In the genomic region with DNA sequence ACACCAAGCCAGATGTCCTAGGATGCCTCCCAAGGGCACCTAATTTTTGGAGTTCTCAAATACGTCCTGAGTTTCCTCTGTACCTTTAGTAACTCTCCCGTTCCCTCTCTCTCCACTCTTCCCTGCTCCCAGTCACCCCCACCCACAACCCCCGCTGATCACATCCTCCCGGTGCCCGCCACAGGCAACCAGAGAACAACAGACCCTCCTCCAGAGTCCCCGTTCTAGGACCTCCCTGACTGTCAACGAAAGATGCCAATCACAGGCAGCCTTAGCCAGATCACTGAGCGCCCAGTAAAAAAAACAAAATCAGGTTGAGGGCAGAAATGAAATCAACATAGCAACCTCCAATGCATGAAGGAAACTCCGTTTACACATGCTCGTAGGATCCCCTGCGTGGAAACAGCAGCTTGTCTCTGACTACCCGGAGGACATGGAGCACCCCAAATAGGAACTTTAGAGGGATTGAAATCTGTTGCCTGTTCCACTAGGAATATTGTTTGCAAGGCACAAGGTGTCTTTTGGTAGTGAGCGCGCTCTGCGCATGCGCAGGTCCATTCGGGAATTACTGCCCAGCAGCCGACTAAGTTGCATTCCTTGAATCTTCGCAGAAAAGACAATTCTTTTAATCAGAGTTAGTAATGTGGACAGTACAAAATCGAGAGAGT, we compare ENCODE assay signal across 8 cellular contexts. TPM values are rescaled to one million over a fixed set of nuclear protein-coding genes. Genes with fewer than 3 reads are reported as not detected.
DNase-seq lines count a peak whose midpoint lies in the region; ATAC-seq and TF ChIP-seq lines count a peak whose summit lies in the region.

A gene (plus strand): TSS at position 557 of the 668 bp plus-strand sequence.

- peaks cover 0 to 4% of the 10 kb centered on the region in 2 donors for H3K36me3 Mint-ChIP-seq in CD4-positive, alpha-beta memory T cell
- H3K36me3 Mint-ChIP-seq in activated naive CD8-positive, alpha-beta T cell treated with anti-CD3 and anti-CD28 coated beads, Interleukin-2, amount 10 ng/mL, durations not matched to agents 7 days and 5 days = no peaks in the 10 kb centered on the region
- no peaks in the 10 kb centered on the region for H3K36me3 Mint-ChIP-seq in glutamatergic neuron (ENCODE audit: unreplicated experiment)

- no peaks in the 10 kb centered on the region for H3K9me3 Mint-ChIP-seq in CD4-positive, alpha-beta memory T cell
- H3K9me3 Mint-ChIP-seq in activated naive CD8-positive, alpha-beta T cell treated with anti-CD3 and anti-CD28 coated beads, Interleukin-2, amount 10 ng/mL, durations not matched to agents 7 days and 5 days = no peaks in the 10 kb centered on the region
- peaks cover 15% of the 10 kb centered on the region for H3K9me3 Mint-ChIP-seq in glutamatergic neuron (ENCODE audit: unreplicated experiment)

- no peaks in the 10 kb centered on the region for H3K36me3 ChIP-seq in CD4-positive, alpha-beta memory T cell (ENCODE audit: insufficient read depth, low read length)
- no peaks in the 10 kb centered on the region for H3K36me3 ChIP-seq in neural cell (ENCODE audit: insufficient read depth, low read length)

- peak within 1 kb of the TSS in 2 of 7 donors; percentile 51 to 62 for H3K27ac Mint-ChIP-seq in CD4-positive, alpha-beta memory T cell
- no peak within 1 kb of the TSS for H3K27ac Mint-ChIP-seq in activated naive CD8-positive, alpha-beta T cell treated with anti-CD3 and anti-CD28 coated beads, Interleukin-2, amount 10 ng/mL, durations not matched to agents 7 days and 5 days
- peak within 1 kb of the TSS; percentile 82 for H3K27ac Mint-ChIP-seq in glutamatergic neuron (ENCODE audit: unreplicated experiment)

- POLR2A ChIA-PET in CD4-positive, alpha-beta memory T cell (lab: Charles Lee; ENCODE audit: partially characterized antibody) = no interaction called here
- POLR2A ChIA-PET in activated naive CD8-positive, alpha-beta T cell treated with anti-CD3 and anti-CD28 coated beads, Interleukin-2, amount 10 ng/mL, durations not matched to agents 7 days and 5 days (lab: Charles Lee) = no interaction called here

- H3K4me1 ChIP-seq in CD4-positive, alpha-beta memory T cell (ENCODE audit: insufficient read depth, low read length) = peaks cover 22% of the 10 kb centered on the region

- no peak for TF ChIP-seq EP300 in neural cell (conservative IDR thresholded peaks at IDR 0.05; ENCODE audit: poor library complexity, severe bottlenecking)

- H3K9me3 ChIP-seq in CD4-positive, alpha-beta memory T cell (ENCODE audit: control insufficient read depth in 1 of 2, low read length in 2 of 2) = no peaks in the 10 kb centered on the region
- no peaks in the 10 kb centered on the region for H3K9me3 ChIP-seq in neural cell (ENCODE audit: low read length)

- H3K4me3 ChIP-seq in CD4-positive, alpha-beta memory T cell (ENCODE audit: low read length in 2 of 2) = peak within 1 kb of the TSS; percentile 23 to 29
- H3K4me3 ChIP-seq in LNCaP clone FGC (ENCODE audit: low read depth, low read length) (peak within 1 kb of the TSS; percentile 6; the same call in 1 of the 2 replicates), neural cell (ENCODE audit: low read length) (peak within 1 kb of the TSS; percentile 77)

- TF ChIP-seq CTCF in LNCaP clone FGC (IDR thresholded peaks at IDR 0.05; ENCODE audit: control insufficient read depth, extremely low read depth, insufficient read depth) = no peak
- TF ChIP-seq CTCF in glutamatergic neuron (IDR thresholded peaks at IDR 0.05; ENCODE audit: partially characterized antibody, unreplicated experiment) = no peak
- no peak for TF ChIP-seq CTCF in neural cell (IDR thresholded peaks at IDR 0.05; ENCODE audit: poor library complexity, severe bottlenecking)

- peak within 1 kb of the TSS; percentile 29 for H2AFZ ChIP-seq in neural cell (ENCODE audit: low read depth, low read length)

- H3K9me2 ChIP-seq in neural cell (ENCODE audit: insufficient read depth, low read length) = no peaks in the 10 kb centered on the region

- no peak for TF ChIP-seq RAD21 in neural cell (conservative IDR thresholded peaks at IDR 0.05)

- peak within 1 kb of the TSS; percentile 55 for H3K9ac ChIP-seq in neural cell (ENCODE audit: low read length)

- no peaks in the 10 kb centered on the region for H4K20me1 ChIP-seq in neural cell (ENCODE audit: insufficient read depth)

- H3K27ac ChIP-seq in CD4-positive, alpha-beta memory T cell (ENCODE audit: low read depth, low read length) = no peak within 1 kb of the TSS
- no peak within 1 kb of the TSS for H3K27ac ChIP-seq in neural cell (ENCODE audit: low read length)

- no peaks in the 10 kb centered on the region for H3K79me2 ChIP-seq in neural cell (replicated peaks; ENCODE audit: insufficient read depth, low read length)

- H3K4me2 ChIP-seq in neural cell (ENCODE audit: low read length) = peak within 1 kb of the TSS; percentile 68

- intact Hi-C loops in CD4-positive, alpha-beta memory T cell (cut with micrococcal nuclease) = loop anchor here (5.0 kb wide), 1 partner anchor 184 kb away; no protein-coding TSS in a partner anchor

- DNase-seq in CD4-positive, alpha-beta memory T cell = peak in 2 of 5 donors; percentile 15 to 20
- DNase-seq in LNCaP clone FGC (ENCODE audit: low read depth) (no peak), glutamatergic neuron (peak; percentile 75), DMS79 treated with DMSO at 0.1 percent for 48 hours (lab: John Stamatoyannopoulos, UW) (no peak), DMS79 (lab: John Stamatoyannopoulos, UW) (no peak)
- peak; percentile 33 for DNase-seq in activated naive CD8-positive, alpha-beta T cell treated with anti-CD3 and anti-CD28 coated beads, Interleukin-2, amount 10 ng/mL, durations not matched to agents 7 days and 5 days

- H3F3A ChIP-seq in neural cell (ENCODE audit: insufficient read depth, low read length, poor library complexity, severe bottlenecking) = no peaks in the 10 kb centered on the region

- H3K4me1 Mint-ChIP-seq in CD4-positive, alpha-beta memory T cell = peaks cover 12 to 22% (median 17%) of the 10 kb centered on the region in 4 donors
- H3K4me1 Mint-ChIP-seq in activated naive CD8-positive, alpha-beta T cell treated with anti-CD3 and anti-CD28 coated beads, Interleukin-2, amount 10 ng/mL, durations not matched to agents 7 days and 5 days = peaks cover 15% of the 10 kb centered on the region
- H3K4me1 Mint-ChIP-seq in glutamatergic neuron (ENCODE audit: low read depth, unreplicated experiment) = peaks cover 14% of the 10 kb centered on the region

- CTCF ChIA-PET in CD4-positive, alpha-beta memory T cell (lab: Charles Lee; ENCODE audit: partially characterized antibody) = no interaction called here

- no peak for ATAC-seq in activated naive CD8-positive, alpha-beta T cell treated with anti-CD3 and anti-CD28 coated beads, Interleukin-2, amount 10 ng/mL, durations not matched to agents 7 days and 5 days (ENCODE audit: low read depth)
- ATAC-seq in HG03108 (IDR thresholded peaks at IDR 0.05; ENCODE audit: unreplicated experiment) = no peak

- peak within 1 kb of the TSS; percentile 71 to 92 (median 78) for H3K4me3 Mint-ChIP-seq in CD4-positive, alpha-beta memory T cell
- peak within 1 kb of the TSS; percentile 68 for H3K4me3 Mint-ChIP-seq in activated naive CD8-positive, alpha-beta T cell treated with anti-CD3 and anti-CD28 coated beads, Interleukin-2, amount 10 ng/mL, durations not matched to agents 7 days and 5 days
- peak within 1 kb of the TSS; percentile 97 for H3K4me3 Mint-ChIP-seq in glutamatergic neuron (ENCODE audit: unreplicated experiment)

- peaks cover 28% of the 10 kb centered on the region for H3K27me3 ChIP-seq in CD4-positive, alpha-beta memory T cell (ENCODE audit: insufficient read depth, low read length)
- peaks cover 22% of the 10 kb centered on the region for H3K27me3 ChIP-seq in neural cell (ENCODE audit: insufficient read depth, low read depth, low read length)

- peaks cover 27 to 29% of the 10 kb centered on the region in 2 donors for H3K27me3 Mint-ChIP-seq in CD4-positive, alpha-beta memory T cell
- H3K27me3 Mint-ChIP-seq in activated naive CD8-positive, alpha-beta T cell treated with anti-CD3 and anti-CD28 coated beads, Interleukin-2, amount 10 ng/mL, durations not matched to agents 7 days and 5 days = peaks cover 52% of the 10 kb centered on the region
- H3K27me3 Mint-ChIP-seq in glutamatergic neuron (ENCODE audit: unreplicated experiment) = peaks cover 5% of the 10 kb centered on the region

TF ChIP-seq in neural cell, 6 proteins besides CTCF, POLR2A, EP300 and RAD21:
- TF ChIP-seq, protein P1, sequence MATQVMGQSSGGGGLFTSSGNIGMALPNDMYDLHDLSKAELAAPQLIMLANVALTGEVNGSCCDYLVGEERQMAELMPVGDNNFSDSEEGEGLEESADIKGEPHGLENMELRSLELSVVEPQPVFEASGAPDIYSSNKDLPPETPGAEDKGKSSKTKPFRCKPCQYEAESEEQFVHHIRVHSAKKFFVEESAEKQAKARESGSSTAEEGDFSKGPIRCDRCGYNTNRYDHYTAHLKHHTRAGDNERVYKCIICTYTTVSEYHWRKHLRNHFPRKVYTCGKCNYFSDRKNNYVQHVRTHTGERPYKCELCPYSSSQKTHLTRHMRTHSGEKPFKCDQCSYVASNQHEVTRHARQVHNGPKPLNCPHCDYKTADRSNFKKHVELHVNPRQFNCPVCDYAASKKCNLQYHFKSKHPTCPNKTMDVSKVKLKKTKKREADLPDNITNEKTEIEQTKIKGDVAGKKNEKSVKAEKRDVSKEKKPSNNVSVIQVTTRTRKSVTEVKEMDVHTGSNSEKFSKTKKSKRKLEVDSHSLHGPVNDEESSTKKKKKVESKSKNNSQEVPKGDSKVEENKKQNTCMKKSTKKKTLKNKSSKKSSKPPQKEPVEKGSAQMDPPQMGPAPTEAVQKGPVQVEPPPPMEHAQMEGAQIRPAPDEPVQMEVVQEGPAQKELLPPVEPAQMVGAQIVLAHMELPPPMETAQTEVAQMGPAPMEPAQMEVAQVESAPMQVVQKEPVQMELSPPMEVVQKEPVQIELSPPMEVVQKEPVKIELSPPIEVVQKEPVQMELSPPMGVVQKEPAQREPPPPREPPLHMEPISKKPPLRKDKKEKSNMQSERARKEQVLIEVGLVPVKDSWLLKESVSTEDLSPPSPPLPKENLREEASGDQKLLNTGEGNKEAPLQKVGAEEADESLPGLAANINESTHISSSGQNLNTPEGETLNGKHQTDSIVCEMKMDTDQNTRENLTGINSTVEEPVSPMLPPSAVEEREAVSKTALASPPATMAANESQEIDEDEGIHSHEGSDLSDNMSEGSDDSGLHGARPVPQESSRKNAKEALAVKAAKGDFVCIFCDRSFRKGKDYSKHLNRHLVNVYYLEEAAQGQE (IDR thresholded peaks at IDR 0.05; ENCODE audit: borderline replicate concordance) = no peak
- peak; percentile 23 for TF ChIP-seq SMC3 (conservative IDR thresholded peaks at IDR 0.05; ENCODE audit: poor library complexity)

RNA-seq across cellular contexts. Expression of the gene that starts here (rescaled TPM):
- total RNA-seq in CD4-positive, alpha-beta memory T cell = not detected
- not detected for polyA plus RNA-seq in CD4-positive, alpha-beta memory T cell
- not detected for total RNA-seq in activated naive CD8-positive, alpha-beta T cell treated with anti-CD3 and anti-CD28 coated beads, Interleukin-2, amount 10 ng/mL, durations not matched to agents 7 days and 5 days
- total RNA-seq in glutamatergic neuron (ENCODE audit: unreplicated experiment) = 4.9 TPM
- 1.0 and 3.3 TPM in 2 replicates for polyA plus RNA-seq in neural cell
- 12.2 and 12.4 TPM in 2 replicates for polyA minus RNA-seq in neural cell

Comparison
In these comparisons a context has a peak if more than half of its experiments do, and no peak if none do; other contexts are left out.
1. Peak in DNase-seq in activated naive CD8-positive, alpha-beta T cell treated with anti-CD3 and anti-CD28 coated beads, Interleukin-2, amount 10 ng/mL, durations not matched to agents 7 days and 5 days; RNA of the gene not detected or under 1 TPM.
2. H3K4me3 ChIP-seq: peak in every context shown above with its lines; median percentile 77 in neural cell; 26 in CD4-positive, alpha-beta memory T cell; 6 in LNCaP clone FGC.